Comparison of ENCODE assay signal across 11 cellular contexts in genomic region chr3:71441217-71441924, GRCh38.
A peak's percentile ranks its signal among the peaks of the same experiment; 100 is the strongest.
DNase-seq lines count a peak whose midpoint lies in the region; ATAC-seq, FAIRE-seq and TF ChIP-seq lines count a peak whose summit lies in the region.
"Had no signal": no experiment of that assay in that cellular context is flagged by ENCODE, and none has a peak within 500 bp of the region (broad histone marks: within the 10 kb centered on the region; RNA-seq: fewer than 3 reads in every experiment).

No MANE protein-coding gene starts in this region.

- H3K23me2 ChIP-seq in H1 (ENCODE audit: low read depth, low read length): no peaks in the 10 kb centered on the region

- H3K56ac ChIP-seq in H1 (replicated peaks; ENCODE audit: insufficient read length, low read depth, low read length): no peak overlapping the region

- no peak overlapping the region for H2BK12ac ChIP-seq in H1 (ENCODE audit: low read depth, low read length)

- 0 out of 7 replicates have a peak, but pooled peaks cover 0 to 2% (median 0%) of the 10 kb centered on the region in 4 experiments for H3K4me1 ChIP-seq in H1 (replicated peaks in 1 of 4; ENCODE audit: control insufficient read depth in 3 of 4, insufficient read depth in 4 of 4, low read length in 3 of 4)
- peaks cover 5 to 75% (median 26%) of the 10 kb centered on the region in 4 donors for H3K4me1 ChIP-seq in stomach
- H3K4me1 ChIP-seq: A549 had no signal

- H3K4me3 ChIP-seq in H1 (ENCODE audit: extremely low read depth in 1 of 4, insufficient read depth in 2 of 4, low read depth in 3 of 4, low read length in 4 of 4) (no peak overlapping the region), skin epidermis (no peak overlapping the region), stomach (no peak overlapping the region)
- H3K4me3 ChIP-seq: A549, GM23248 had no signal

- H4K5ac ChIP-seq in H1 (ENCODE audit: insufficient read length, low read depth, low read length): no peak overlapping the region

- no peak overlapping the region for H2BK15ac ChIP-seq in H1 (ENCODE audit: low read length)

- no peak for DNase-seq in activated CD4-positive, alpha-beta T cell treated with anti-CD3 and anti-CD28 coated beads for 36 hours
- no peak for DNase-seq in activated CD4-positive, alpha-beta T cell treated with anti-CD3 and anti-CD28 coated beads for 4 hours
- no peak for DNase-seq in RWPE1 (ENCODE audit: low spot score)
- no peak for DNase-seq in H1 (ENCODE audit: low read depth in 1 of 2, low spot score in 2 of 2)
- DNase-seq in stomach: no peak
- DNase-seq in NCI-H146 (lab: John Stamatoyannopoulos, UW): no peak
- DNase-seq in DMS153 (lab: John Stamatoyannopoulos, UW): no peak
- DNase-seq: GM23248, WERI-Rb-1 had no signal

- H2BK20ac ChIP-seq in H1 (ENCODE audit: low read length): 0 out of 2 replicates have a peak overlapping the region, but pooled peaks have one; percentile 26

- CTCF ChIA-PET in activated CD4-positive, alpha-beta T cell treated with anti-CD3 and anti-CD28 coated beads for 36 hours (lab: Charles Lee): interaction anchor here (0.5 to 1.6 kb wide), 8 partner anchors 12 to 216 kb away, joined by 3 to 5 read pairs (median 3); no protein-coding TSS in a partner anchor
- CTCF ChIA-PET in RWPE1 (lab: Yijun Ruan, JAX) (interaction anchor here (0.5 kb wide), 2 partner anchors 146 to 1473 kb away, joined by 3 read pairs; no protein-coding TSS in a partner anchor), H1 (lab: Charles Lee; ENCODE audit: partially characterized antibody) (interaction anchor here (1.1 to 1.8 kb wide), 5 partner anchors 10 to 44 kb away, joined by 3 to 5 read pairs (median 5); no protein-coding TSS in a partner anchor)

- H3K36me3 Mint-ChIP-seq in activated CD4-positive, alpha-beta T cell treated with anti-CD3 and anti-CD28 coated beads for 36 hours (ENCODE audit: low read depth): peaks cover 17% of the 10 kb centered on the region

- TF ChIP-seq POLR2A in H1 (IDR thresholded peaks at IDR 0.05; ENCODE audit: control extremely low read depth in 1 of 2, low read depth in 2 of 2, low read length in 2 of 2) (no peak), stomach (IDR thresholded peaks at IDR 0.05) (no peak)

- no peak for FAIRE-seq in H1 (lab: Jason Lieb, UNC)
- FAIRE-seq: A549 had no signal

- no peak for ATAC-seq in activated CD4-positive, alpha-beta T cell treated with anti-CD3 and anti-CD28 coated beads for 36 hours
- ATAC-seq: A549 had no signal

- H3K4me3 Mint-ChIP-seq in activated CD4-positive, alpha-beta T cell treated with anti-CD3 and anti-CD28 coated beads for 36 hours: peak overlapping the region; percentile 23

- H3K4me2 ChIP-seq in H1 (ENCODE audit: insufficient read depth in 1 of 2, low read depth in 2 of 2, low read length in 2 of 2): no peak overlapping the region
- H3K4me2 ChIP-seq: A549 had no signal

- H3K27me3 Mint-ChIP-seq in activated CD4-positive, alpha-beta T cell treated with anti-CD3 and anti-CD28 coated beads for 36 hours: no peaks in the 10 kb centered on the region

- no peaks in the 10 kb centered on the region for H3K27me3 ChIP-seq in H1 (replicated peaks in 1 of 4; ENCODE audit: control insufficient read depth in 3 of 4, extremely low read depth in 1 of 4, insufficient read depth in 3 of 4, low read length in 3 of 4)
- no peaks in the 10 kb centered on the region for H3K27me3 ChIP-seq in stomach

- WGBS in H1 (ENCODE audit: extremely low coverage in 1 of 2, insufficient coverage in 1 of 2, insufficient read length in 1 of 2, insufficient replicate concordance in 2 of 2, low coverage in 1 of 2, low lambda C conversion rate in 2 of 2, missing lambda C conversion rate in 1 of 2), 2 experiments: 90% methylated on average over 9 of the region's 9 CpGs; no CpG with 5 or more reads in 1 of the 2 experiments
- 72 to 79% (median 77%) methylated on average over 9 of the region's 9 CpGs for WGBS in stomach, 5 donors

- H3K4ac ChIP-seq in H1 (replicated peaks; ENCODE audit: insufficient read length, low read depth, low read length): no peak overlapping the region

- no peak overlapping the region for H2AFZ ChIP-seq in H1 (ENCODE audit: low read length)
- H2AFZ ChIP-seq: GM23248 had no signal

- H3K27ac Mint-ChIP-seq in activated CD4-positive, alpha-beta T cell treated with anti-CD3 and anti-CD28 coated beads for 36 hours: peak overlapping the region; percentile 72

- no peak overlapping the region for H2AK5ac ChIP-seq in H1 (ENCODE audit: low read depth, low read length)

- POLR2A ChIA-PET in activated CD4-positive, alpha-beta T cell treated with anti-CD3 and anti-CD28 coated beads for 36 hours (lab: Charles Lee): interaction anchor here (1.0 kb wide), 1 partner anchor 12 kb away, joined by 4 read pairs; no protein-coding TSS in a partner anchor
- POLR2A ChIA-PET in RWPE1 (lab: Yijun Ruan, JAX; ENCODE audit: low non-redundant PET): no interaction called here
- POLR2A ChIA-PET in H1 (lab: Charles Lee; ENCODE audit: partially characterized antibody): interaction anchor here (1.2 kb wide), 1 partner anchor 12 kb away, joined by 3 read pairs; no protein-coding TSS in a partner anchor

- peaks cover 4% of the 10 kb centered on the region; the same call in 1 of the 2 replicates for H3K79me1 ChIP-seq in H1 (ENCODE audit: low read depth, low read length)

- H4K8ac ChIP-seq in H1 (ENCODE audit: extremely low read depth, insufficient read depth, low read length): no peak overlapping the region

- H3K9ac ChIP-seq in H1 (replicated peaks in 1 of 4; ENCODE audit: extremely low read depth in 1 of 4, low read depth in 3 of 4, low read length in 3 of 4): no peak overlapping the region
- H3K9ac ChIP-seq: GM23248 had no signal

- H3K9me3 ChIP-seq in H1 (ENCODE audit: insufficient read depth in 2 of 2, low read depth in 1 of 2, low read length in 1 of 2) (no peaks in the 10 kb centered on the region), stomach (no peaks in the 10 kb centered on the region)
- H3K9me3 ChIP-seq: A549 had no signal

- TF ChIP-seq RAD21 in H1 (IDR thresholded peaks at IDR 0.05 in 1 of 2, conservative IDR thresholded peaks at IDR 0.05 in 1 of 2; ENCODE audit: low read depth in 2 of 2, low read length in 2 of 2): no peak

- no peak overlapping the region for H3K14ac ChIP-seq in H1 (ENCODE audit: insufficient read length)

- H3K23ac ChIP-seq in H1 (ENCODE audit: insufficient read length): no peak overlapping the region

- H3K4me1 Mint-ChIP-seq in activated CD4-positive, alpha-beta T cell treated with anti-CD3 and anti-CD28 coated beads for 36 hours: peaks cover 97% of the 10 kb centered on the region

- H2BK5ac ChIP-seq in H1 (ENCODE audit: low read depth, low read length): no peak overlapping the region

- H3K27ac ChIP-seq in RWPE1 (peak overlapping the region; percentile 26; the same call in 1 of the 2 replicates), H1 (ENCODE audit: low read depth, low read length) (no peak overlapping the region), skin epidermis (peak overlapping the region in 13 of 21 experiments; percentile 4 to 95 (median 61)), stomach (peak overlapping the region in 1 of 5 donors; percentile 0)
- H3K27ac ChIP-seq: A549, GM23248, WERI-Rb-1 had no signal

- H4K91ac ChIP-seq in H1 (replicated peaks; ENCODE audit: insufficient read length, low read length): no peak overlapping the region

- H3K9me3 Mint-ChIP-seq in activated CD4-positive, alpha-beta T cell treated with anti-CD3 and anti-CD28 coated beads for 36 hours (ENCODE audit: low read depth): no peaks in the 10 kb centered on the region

- H3K36me3 ChIP-seq in H1 (ENCODE audit: control insufficient read depth in 2 of 4, insufficient read depth in 4 of 4, low read length in 3 of 4) (0 out of 8 replicates have a peak, but pooled peaks cover 0 to 2% (median 0%) of the 10 kb centered on the region in 4 experiments), stomach (no peaks in the 10 kb centered on the region)
- H3K36me3 ChIP-seq: WERI-Rb-1 had no signal

- no peak overlapping the region for H3K18ac ChIP-seq in H1 (ENCODE audit: extremely low read depth, low read length)

- H2BK120ac ChIP-seq in H1 (replicated peaks; ENCODE audit: low read depth, low read length): no peak overlapping the region

- H3K79me2 ChIP-seq in H1 (ENCODE audit: control insufficient read depth in 1 of 2, insufficient read depth in 2 of 2, low read length in 2 of 2): no peaks in the 10 kb centered on the region

- TF ChIP-seq EP300 in H1 (IDR thresholded peaks at IDR 0.05; ENCODE audit: borderline replicate concordance in 1 of 2, low read depth in 2 of 2, low read length in 2 of 2) (no peak), stomach (IDR thresholded peaks at IDR 0.05) (no peak)

- TF ChIP-seq CTCF in RWPE1 (conservative IDR thresholded peaks at IDR 0.05; ENCODE audit: low read depth) (no peak), H1 (IDR thresholded peaks at IDR 0.05; ENCODE audit: control extremely low read depth in 1 of 3, insufficient read depth in 1 of 3, low read depth in 1 of 3, low read length in 3 of 3) (no peak), stomach (IDR thresholded peaks at IDR 0.05) (no peak)

- H4K20me1 ChIP-seq in H1 (replicated peaks in 1 of 2; ENCODE audit: control insufficient read depth in 1 of 2, insufficient read depth in 2 of 2, low read length in 2 of 2): peaks cover 0 to 2% of the 10 kb centered on the region in 2 experiments

- intact Hi-C loops in activated CD4-positive, alpha-beta T cell treated with anti-CD3 and anti-CD28 coated beads for 36 hours (cut with DNase I, micrococcal nuclease): loop anchor here (5.0 kb wide), 2 partner anchors 49 to 141 kb away; partner anchors contain the start of gene FOXP1 (in 1 of the 2)
- intact Hi-C loops in stomach (cut with DNase I; ENCODE audit: low total_unique reads): no loop called here

TF ChIP-seq in H1, 55 proteins besides CTCF, POLR2A, EP300 and RAD21 (continues in another document):
- no peak for TF ChIP-seq GTF2F1 (IDR thresholded peaks at IDR 0.05; ENCODE audit: borderline replicate concordance, low read depth, low read length)
- no peak for TF ChIP-seq FOSL1 (IDR thresholded peaks at IDR 0.05; ENCODE audit: insufficient read depth, low read depth, low read length)
- TF ChIP-seq CREB1 (IDR thresholded peaks at IDR 0.05): no peak
- TF ChIP-seq SUZ12 (IDR thresholded peaks at IDR 0.05; ENCODE audit: low read length): no peak
- TF ChIP-seq SP2 (IDR thresholded peaks at IDR 0.05; ENCODE audit: low read length): no peak
- TF ChIP-seq EGR1 (IDR thresholded peaks at IDR 0.05; ENCODE audit: borderline replicate concordance, low read depth, low read length): no peak
- TF ChIP-seq POU5F1 (IDR thresholded peaks at IDR 0.05; ENCODE audit: low read depth, low read length): no peak
- no peak for TF ChIP-seq GABPA (IDR thresholded peaks at IDR 0.05; ENCODE audit: borderline replicate concordance, insufficient read depth, low read length)
- TF ChIP-seq ZNF274 (IDR thresholded peaks at IDR 0.05; ENCODE audit: borderline replicate concordance, extremely low read depth, low read length): no peak
- TF ChIP-seq BCL11A (IDR thresholded peaks at IDR 0.05; ENCODE audit: low read depth in 2 of 2, low read length in 2 of 2): no peak
- no peak for TF ChIP-seq BACH1 (IDR thresholded peaks at IDR 0.05; ENCODE audit: low read length)
- TF ChIP-seq RNF2 (IDR thresholded peaks at IDR 0.05; ENCODE audit: borderline replicate concordance, low read depth, low read length, missing control alignments, poor library complexity, severe bottlenecking): no peak
- no peak for TF ChIP-seq KDM4A (IDR thresholded peaks at IDR 0.05; ENCODE audit: low read depth, low read length, severe bottlenecking)
